11 cellular contexts compared by ENCODE assay signal in genomic region chr2:10912076-10912731, GRCh38. TPM values are rescaled to one million over a fixed set of nuclear protein-coding genes. Genes with fewer than 3 reads are reported as not detected.
DNase-seq lines count a peak whose midpoint lies in the region; ATAC-seq, FAIRE-seq and TF ChIP-seq lines count a peak whose summit lies in the region.
"Had no signal": no experiment of that assay in that cellular context is flagged by ENCODE, and none has a peak within 500 bp of the region (broad histone marks: within the 10 kb centered on the region; RNA-seq: fewer than 3 reads in every experiment).

No MANE protein-coding gene starts in this region.

- H3K4me3 Mint-ChIP-seq in MCF 10A (ENCODE audit: unreplicated experiment), result no peak overlapping the region
- no peak overlapping the region for H3K4me3 Mint-ChIP-seq in stimulated activated memory B cell treated with anti-CD40 and anti-IgM and Interleukin-4, amounts not matched to agents 10 μg/mL and 1 μg/mL and 100 μg/mL, for 72 hours
- H3K4me3 Mint-ChIP-seq: dendritic cell treated with granulocyte-macrophage colony-stimulating factor and Interleukin-4, amounts not matched to agents 40 ng/mL and 50 ng/mL, for 4 days had no signal

- no peak for TF ChIP-seq RAD21 in H1 (IDR thresholded peaks at IDR 0.05 in 1 of 2, conservative IDR thresholded peaks at IDR 0.05 in 1 of 2; ENCODE audit: low read depth in 2 of 2, low read length in 2 of 2)

- no peak overlapping the region for H2AFZ ChIP-seq in H1 (ENCODE audit: low read length)

- H3K27me3 ChIP-seq in breast epithelium (peaks cover 0 to 42% of the 10 kb centered on the region in 2 donors), H1 (replicated peaks in 1 of 4; ENCODE audit: control insufficient read depth in 3 of 4, extremely low read depth in 1 of 4, insufficient read depth in 3 of 4, low read length in 3 of 4) (peaks cover 13 to 40% (median 29%) of the 10 kb centered on the region in 4 experiments; a peak in 6 of 7 replicates), upper lobe of left lung (peaks cover 0 to 31% (median 10%) of the 10 kb centered on the region in 4 donors)

- H3K36me3 Mint-ChIP-seq in MCF 10A (ENCODE audit: insufficient read depth, unreplicated experiment), result no peaks in the 10 kb centered on the region
- no peaks in the 10 kb centered on the region for H3K36me3 Mint-ChIP-seq in stimulated activated memory B cell treated with anti-CD40 and anti-IgM and Interleukin-4, amounts not matched to agents 10 μg/mL and 1 μg/mL and 100 μg/mL, for 72 hours

- peaks cover 10% of the 10 kb centered on the region; the same call in 1 of the 2 replicates for H3K23me2 ChIP-seq in H1 (ENCODE audit: low read depth, low read length)

- CTCF ChIA-PET in MCF 10A (lab: Yijun Ruan, JAX), result interaction anchor here (1.3 kb wide), 1 partner anchor 80 kb away, joined by 3 read pairs; no protein-coding TSS in a partner anchor
- CTCF ChIA-PET in H1 (lab: Charles Lee; ENCODE audit: partially characterized antibody), result interaction anchor here (0.6 to 13.4 kb wide), 25 partner anchors 8 to 752 kb away, joined by 3 to 234 read pairs (median 8); a partner anchor contains a TSS

- H3K9me3 Mint-ChIP-seq in MCF 10A (ENCODE audit: unreplicated experiment), result no peaks in the 10 kb centered on the region
- no peaks in the 10 kb centered on the region for H3K9me3 Mint-ChIP-seq in stimulated activated memory B cell treated with anti-CD40 and anti-IgM and Interleukin-4, amounts not matched to agents 10 μg/mL and 1 μg/mL and 100 μg/mL, for 72 hours
- H3K9me3 Mint-ChIP-seq: dendritic cell treated with granulocyte-macrophage colony-stimulating factor and Interleukin-4, amounts not matched to agents 40 ng/mL and 50 ng/mL, for 4 days had no signal

- peak overlapping the region; percentile 63 to 98 for H3K4me2 ChIP-seq in H1 (ENCODE audit: insufficient read depth in 1 of 2, low read depth in 2 of 2, low read length in 2 of 2)

- H2AK5ac ChIP-seq in H1 (ENCODE audit: low read depth, low read length), result no peak overlapping the region

- no peak overlapping the region for H3K4ac ChIP-seq in H1 (replicated peaks; ENCODE audit: insufficient read length, low read depth, low read length)

- WGBS in H1 (ENCODE audit: extremely low coverage in 1 of 2, insufficient coverage in 1 of 2, insufficient read length in 1 of 2, insufficient replicate concordance in 2 of 2, low coverage in 1 of 2, low lambda C conversion rate in 2 of 2, missing lambda C conversion rate in 1 of 2), 2 experiments, result 23% methylated on average over 40 of the region's 81 CpGs; no CpG with 5 or more reads in 1 of the 2 experiments
- WGBS in mesodermal cell (ENCODE audit: insufficient coverage in 2 of 2), 2 experiments, result 17 to 23% methylated on average over 49 to 61 of the region's 81 CpGs
- WGBS in upper lobe of left lung, 2 donors, result 6 to 13% methylated on average over 7 to 29 of the region's 81 CpGs

- POLR2A ChIA-PET in MCF 10A (lab: Yijun Ruan, JAX) (no interaction called here), H1 (lab: Charles Lee; ENCODE audit: partially characterized antibody) (interaction anchor here (0.7 kb wide), 1 partner anchor 966 kb away, joined by 3 read pairs; no protein-coding TSS in a partner anchor)

- H3K4me3 ChIP-seq in breast epithelium (peak overlapping the region; percentile 21 to 62 (median 35)), H1 (ENCODE audit: extremely low read depth in 1 of 4, insufficient read depth in 2 of 4, low read depth in 3 of 4, low read length in 4 of 4) (peak overlapping the region; percentile 32 to 64 (median 46)), mesodermal cell (ENCODE audit: extremely low read depth, insufficient read depth, low read length, poor library complexity, severe bottlenecking) (peak overlapping the region; percentile 44), upper lobe of left lung (peak overlapping the region in 3 of 4 donors; percentile 22 to 39 (median 30))

- intact Hi-C loops in breast epithelium (cut with DNase I; ENCODE audit: low total_unique reads), result no loop called here
- intact Hi-C loops in MCF 10A (cut with micrococcal nuclease), result no loop called here

- no peak overlapping the region for H3K56ac ChIP-seq in H1 (replicated peaks; ENCODE audit: insufficient read length, low read depth, low read length)

- H3K4me1 ChIP-seq in breast epithelium (no peaks in the 10 kb centered on the region), H1 (replicated peaks in 1 of 4; ENCODE audit: control insufficient read depth in 3 of 4, insufficient read depth in 4 of 4, low read length in 3 of 4) (peaks cover 3 to 28% (median 10%) of the 10 kb centered on the region in 4 experiments), mesodermal cell (ENCODE audit: control insufficient read depth, insufficient read depth, low read length, poor library complexity, severe bottlenecking) (no peaks in the 10 kb centered on the region), upper lobe of left lung (peaks cover 5 to 18% (median 7%) of the 10 kb centered on the region in 4 donors)

- TF ChIP-seq POLR2A in breast epithelium (IDR thresholded peaks at IDR 0.05), result no peak
- TF ChIP-seq POLR2A in H1 (IDR thresholded peaks at IDR 0.05; ENCODE audit: control extremely low read depth in 1 of 2, low read depth in 2 of 2, low read length in 2 of 2), result no peak
- no peak for TF ChIP-seq POLR2A in upper lobe of left lung (IDR thresholded peaks at IDR 0.05)

- no peak for TF ChIP-seq EP300 in H1 (IDR thresholded peaks at IDR 0.05; ENCODE audit: borderline replicate concordance in 1 of 2, low read depth in 2 of 2, low read length in 2 of 2)
- TF ChIP-seq EP300 in upper lobe of left lung (IDR thresholded peaks at IDR 0.05), result no peak

- no peaks in the 10 kb centered on the region for H3K36me3 ChIP-seq in breast epithelium
- no peaks in the 10 kb centered on the region; a peak in 1 of 8 replicates for H3K36me3 ChIP-seq in H1 (ENCODE audit: control insufficient read depth in 2 of 4, insufficient read depth in 4 of 4, low read length in 3 of 4)
- H3K36me3 ChIP-seq in mesodermal cell (ENCODE audit: control insufficient read depth, insufficient read depth, low read length), result no peaks in the 10 kb centered on the region
- H3K36me3 ChIP-seq in upper lobe of left lung, result no peaks in the 10 kb centered on the region

- ATAC-seq in upper lobe of left lung (ENCODE audit: low FRiP score in 2 of 2) (no peak), HG03521 (IDR thresholded peaks at IDR 0.05; ENCODE audit: unreplicated experiment) (no peak)
- ATAC-seq in stimulated activated memory B cell treated with anti-CD40 and anti-IgM and Interleukin-4, amounts not matched to agents 10 μg/mL and 1 μg/mL and 100 μg/mL, for 72 hours, result no peak

- peaks cover 3 to 7% of the 10 kb centered on the region in 2 experiments for H4K20me1 ChIP-seq in H1 (replicated peaks in 1 of 2; ENCODE audit: control insufficient read depth in 1 of 2, insufficient read depth in 2 of 2, low read length in 2 of 2)

- no peak overlapping the region for H2BK5ac ChIP-seq in H1 (ENCODE audit: low read depth, low read length)

- H3K23ac ChIP-seq in H1 (ENCODE audit: insufficient read length), result no peak overlapping the region

- H3K18ac ChIP-seq in H1 (ENCODE audit: extremely low read depth, low read length), result peak overlapping the region; percentile 32; the same call in 1 of the 2 replicates

- no peak for TF ChIP-seq CTCF in breast epithelium (IDR thresholded peaks at IDR 0.05)
- TF ChIP-seq CTCF in MCF 10A (IDR thresholded peaks at IDR 0.05; ENCODE audit: unreplicated experiment), result no peak
- no peak for TF ChIP-seq CTCF in H1 (IDR thresholded peaks at IDR 0.05; ENCODE audit: control extremely low read depth in 1 of 3, insufficient read depth in 1 of 3, low read depth in 1 of 3, low read length in 3 of 3)
- TF ChIP-seq CTCF in upper lobe of left lung (IDR thresholded peaks at IDR 0.05), result no peak

- no peak overlapping the region for H4K5ac ChIP-seq in H1 (ENCODE audit: insufficient read length, low read depth, low read length)

- H3K9ac ChIP-seq in H1 (replicated peaks in 1 of 4; ENCODE audit: extremely low read depth in 1 of 4, low read depth in 3 of 4, low read length in 3 of 4), result 0 out of 7 replicates have a peak overlapping the region, but pooled peaks of 1 of the 4 experiments have one; percentile 39

- H3K27ac ChIP-seq in breast epithelium (no peak overlapping the region), H1 (ENCODE audit: low read depth, low read length) (no peak overlapping the region), mesodermal cell (ENCODE audit: low read depth, low read length, severe bottlenecking) (peak overlapping the region; percentile 10), upper lobe of left lung (no peak overlapping the region)

- no peak overlapping the region for H2BK20ac ChIP-seq in H1 (ENCODE audit: low read length)

- no peak for DNase-seq in breast epithelium (ENCODE audit: low spot score in 2 of 2)
- no peak for DNase-seq in MCF 10A (ENCODE audit: unreplicated experiment)
- DNase-seq in H1 (ENCODE audit: low read depth in 1 of 2, low spot score in 2 of 2), result no peak
- DNase-seq in upper lobe of left lung, result peak; percentile 18 to 84
- DNase-seq in NK-92 (lab: John Stamatoyannopoulos, UW; ENCODE audit: unreplicated experiment), result no peak
- DNase-seq: AML-193 had no signal

- no peak overlapping the region for H4K91ac ChIP-seq in H1 (replicated peaks; ENCODE audit: insufficient read length, low read length)

- H3K9me3 ChIP-seq in breast epithelium (no peaks in the 10 kb centered on the region), H1 (ENCODE audit: insufficient read depth in 2 of 2, low read depth in 1 of 2, low read length in 1 of 2) (peaks cover 0 to 4% of the 10 kb centered on the region in 2 experiments; a peak in 1 of 4 replicates), mesodermal cell (ENCODE audit: control insufficient read depth, low read length) (no peaks in the 10 kb centered on the region), upper lobe of left lung (no peaks in the 10 kb centered on the region)

- H2BK120ac ChIP-seq in H1 (replicated peaks; ENCODE audit: low read depth, low read length), result no peak overlapping the region

- no TSS peak for BruUV-seq in MCF 10A (replicated peaks; lab: Mats Ljungman, UMichigan)

- H3K27me3 Mint-ChIP-seq in MCF 10A (ENCODE audit: insufficient read depth, unreplicated experiment), result peaks cover 12% of the 10 kb centered on the region
- peaks cover 66% of the 10 kb centered on the region for H3K27me3 Mint-ChIP-seq in stimulated activated memory B cell treated with anti-CD40 and anti-IgM and Interleukin-4, amounts not matched to agents 10 μg/mL and 1 μg/mL and 100 μg/mL, for 72 hours

- H4K8ac ChIP-seq in H1 (ENCODE audit: extremely low read depth, insufficient read depth, low read length), result no peak overlapping the region

- peak overlapping the region; percentile 75; the same call in 1 of the 2 replicates for H2BK12ac ChIP-seq in H1 (ENCODE audit: low read depth, low read length)

- no peaks in the 10 kb centered on the region for H3K79me1 ChIP-seq in H1 (ENCODE audit: low read depth, low read length)

- no peaks in the 10 kb centered on the region for H3K79me2 ChIP-seq in H1 (ENCODE audit: control insufficient read depth in 1 of 2, insufficient read depth in 2 of 2, low read length in 2 of 2)

- no peak for FAIRE-seq in H1 (lab: Jason Lieb, UNC)

- no peak overlapping the region for H2BK15ac ChIP-seq in H1 (ENCODE audit: low read length)

- H3K27ac Mint-ChIP-seq in MCF 10A (ENCODE audit: low read depth, unreplicated experiment), result no peak overlapping the region
- H3K27ac Mint-ChIP-seq in stimulated activated memory B cell treated with anti-CD40 and anti-IgM and Interleukin-4, amounts not matched to agents 10 μg/mL and 1 μg/mL and 100 μg/mL, for 72 hours, result no peak overlapping the region
- H3K27ac Mint-ChIP-seq: dendritic cell treated with granulocyte-macrophage colony-stimulating factor and Interleukin-4, amounts not matched to agents 40 ng/mL and 50 ng/mL, for 4 days had no signal

- H3K14ac ChIP-seq in H1 (ENCODE audit: insufficient read length), result no peak overlapping the region

- no peaks in the 10 kb centered on the region for H3K4me1 Mint-ChIP-seq in MCF 10A (ENCODE audit: insufficient read depth, unreplicated experiment)
- no peaks in the 10 kb centered on the region for H3K4me1 Mint-ChIP-seq in stimulated activated memory B cell treated with anti-CD40 and anti-IgM and Interleukin-4, amounts not matched to agents 10 μg/mL and 1 μg/mL and 100 μg/mL, for 72 hours

RNA-seq across cellular contexts. Expression of gene KCNF1, which starts 0.5 kb away (rescaled TPM):
- total RNA-seq in breast epithelium (under 1 TPM in 2 of 3 donors, not detected in 1; 0.29 to 0.66 TPM), MCF 10A (2022) (not detected in 2 replicates), upper lobe of left lung (1 to 10 TPM in 1 of 6 donors, under 1 TPM in 1, not detected in 4; 0.15 to 1.1 TPM)
- total RNA-seq in H1 (2021; fragmentation: NEBNext Ultra II Directional; extraction: Animal tissue kit (Norgen Biotek cat#: 25700)), result 0.48 and 0.90 TPM in 2 replicates
- 1.5 and 1.6 TPM in 2 replicates for polyA plus RNA-seq in H1 (2011; rRNA removed)
- 1.4 TPM for polyA plus RNA-seq in H1 (2011; cell fraction: cytosol; rRNA removed)
- polyA plus RNA-seq in H1 (2011; cell fraction: nucleus; rRNA removed), result 1.4 TPM
- polyA plus RNA-seq in H1 (2012, experiment 1 of 2), result 0.74 to 0.92 TPM (median 0.86 TPM) in 4 replicates
- 0.71 TPM for polyA plus RNA-seq in H1 (2012, experiment 2 of 2)
- polyA plus RNA-seq in H1 (2013, experiment 1 of 2), result 1.0 TPM
- polyA plus RNA-seq in H1 (2013, experiment 2 of 2), result 1.2 TPM
- polyA minus RNA-seq in H1 (2011; rRNA and poly(A)+ RNA removed), result 0.68 and 1.6 TPM in 2 replicates
- 0.95 TPM for polyA minus RNA-seq in H1 (2011; cell fraction: cytosol; rRNA and poly(A)+ RNA removed)
- 1.4 TPM for polyA minus RNA-seq in H1 (2011; cell fraction: nucleus; rRNA and poly(A)+ RNA removed)
- polyA plus RNA-seq in mesodermal cell (2013, experiment 1 of 2), result 3.3 TPM
- 2.3 TPM for polyA plus RNA-seq in mesodermal cell (2013, experiment 2 of 2)
- total RNA-seq: lower leg skin had no signal

Comparison
In these comparisons a context has a peak if more than half of its experiments do, and no peak if none do; other contexts are left out.
1. DNase-seq: peak in upper lobe of left lung (2 of 2); none in breast epithelium (0 of 2), MCF 10A (single experiment), H1 (0 of 2) and NK-92 (single experiment).
2. Peak in every context shown above with its lines, with median percentiles within 50 percentile points of each other: H3K4me3 ChIP-seq.